20 cellular contexts compared by ENCODE assay signal in genomic region chr14:105128059-105128458, GRCh38.
"Had no signal": no experiment of that assay in that cellular context is flagged by ENCODE, and none has a peak within 500 bp of the region (broad histone marks: within the 10 kb centered on the region; RNA-seq: fewer than 3 reads in every experiment).

No MANE protein-coding gene starts in this region.

- H3K9me3 Mint-ChIP-seq: natural killer cell; stimulated activated effector memory CD8-positive, alpha-beta T cell treated with anti-CD3 and anti-CD28 coated beads, Interleukin-12 subunit alpha, Interleukin-12 subunit beta, amount 100 ng/mL, for 72 hours had no signal

- DNase-seq: effector memory CD8-positive, alpha-beta T cell; esophagus squamous epithelium; foreskin fibroblast; glutamatergic neuron; islet precursor cell; mammary epithelial cell; natural killer cell; posterior cingulate gyrus; small intestine; stimulated activated CD4-positive, alpha-beta T cell treated with anti-CD3 and anti-CD28 coated beads, Interleukin-2, amount 100 ng/mL, for 48 hours; stimulated activated naive CD8-positive, alpha-beta T cell treated with anti-CD3 and anti-CD28 coated beads, Interleukin-15, Interleukin-2, amounts not matched to agents 100 U/mL and 50 U/mL, for 24 hours had no signal

- H3K4me3 Mint-ChIP-seq: dendritic cell treated with granulocyte-macrophage colony-stimulating factor and Interleukin-4, amounts not matched to agents 40 ng/mL and 50 ng/mL, for 4 days; effector memory CD8-positive, alpha-beta T cell; mesothelial cell of epicardium; natural killer cell; neural crest cell; stimulated activated effector memory CD8-positive, alpha-beta T cell treated with anti-CD3 and anti-CD28 coated beads, Interleukin-12 subunit alpha, Interleukin-12 subunit beta, amount 100 ng/mL, for 72 hours had no signal

- H3K27ac Mint-ChIP-seq: dendritic cell treated with granulocyte-macrophage colony-stimulating factor and Interleukin-4, amounts not matched to agents 40 ng/mL and 50 ng/mL, for 4 days; effector memory CD8-positive, alpha-beta T cell; mesothelial cell of epicardium; natural killer cell; stimulated activated effector memory CD8-positive, alpha-beta T cell treated with anti-CD3 and anti-CD28 coated beads, Interleukin-12 subunit alpha, Interleukin-12 subunit beta, amount 100 ng/mL, for 72 hours had no signal

- H3K27ac ChIP-seq: esophagus squamous epithelium, gastroesophageal sphincter, right atrium auricular region, tibial nerve, vagina had no signal

- H3K27me3 ChIP-seq: right atrium auricular region, tibial nerve, vagina had no signal

- ATAC-seq: effector memory CD8-positive, alpha-beta T cell; gastroesophageal sphincter; left lobe of liver; natural killer cell; stimulated activated effector memory CD8-positive, alpha-beta T cell treated with anti-CD3 and anti-CD28 coated beads, Interleukin-12 subunit alpha, Interleukin-12 subunit beta, amount 100 ng/mL, for 72 hours; stimulated activated naive CD8-positive, alpha-beta T cell treated with anti-CD3 and anti-CD28 coated beads, Interleukin-15, Interleukin-2, amounts not matched to agents 100 U/mL and 50 U/mL, for 24 hours had no signal

- H3K4me1 ChIP-seq: right atrium auricular region, tibial nerve, vagina had no signal

- H3K4me3 ChIP-seq: esophagus squamous epithelium, gastroesophageal sphincter, right atrium auricular region, tibial nerve, vagina had no signal

- H3K36me3 Mint-ChIP-seq: mesothelial cell of epicardium; natural killer cell; stimulated activated effector memory CD8-positive, alpha-beta T cell treated with anti-CD3 and anti-CD28 coated beads, Interleukin-12 subunit alpha, Interleukin-12 subunit beta, amount 100 ng/mL, for 72 hours had no signal

- H3K36me3 ChIP-seq: esophagus squamous epithelium, gastroesophageal sphincter, right atrium auricular region, tibial nerve, vagina had no signal
